ENCODE assay signal across 8 cellular contexts in genomic region chr22:39527481-39527961, GRCh38.
DNase-seq lines count a peak whose midpoint lies in the region; ATAC-seq and TF ChIP-seq lines count a peak whose summit lies in the region.

No MANE protein-coding gene starts in this region.

- peaks cover 86% of the 10 kb centered on the region for H3K4me1 Mint-ChIP-seq in central memory CD8-positive, alpha-beta T cell

- H3K9me3 Mint-ChIP-seq in central memory CD8-positive, alpha-beta T cell = no peaks in the 10 kb centered on the region

- DNase-seq in NCI-H2171 (lab: John Stamatoyannopoulos, UW) = peak; percentile 34
- DNase-seq in central memory CD8-positive, alpha-beta T cell (ENCODE audit: low spot score in 2 of 2) = no peak
- no peak for DNase-seq in NCI-H774 (lab: John Stamatoyannopoulos, UW)
- no peak for DNase-seq in stimulated activated CD4-positive, alpha-beta T cell treated with anti-CD3 and anti-CD28 coated beads, Interleukin-2, amount 100 ng/mL, for 24 hours

- peak overlapping the region; percentile 98 for H3K4me3 Mint-ChIP-seq in central memory CD8-positive, alpha-beta T cell

- peak overlapping the region; percentile 94 for H3K27ac ChIP-seq in neutrophil

- no peaks in the 10 kb centered on the region for H3K27me3 Mint-ChIP-seq in central memory CD8-positive, alpha-beta T cell

- ATAC-seq in central memory CD8-positive, alpha-beta T cell (replicated peaks; ENCODE audit: extremely low read depth, poor library complexity, severe bottlenecking) = no peak
- ATAC-seq in GM18868 (IDR thresholded peaks at IDR 0.05; ENCODE audit: unreplicated experiment) (no peak), GM21737 (IDR thresholded peaks at IDR 0.05; ENCODE audit: unreplicated experiment) (no peak)

- TF ChIP-seq CTCF in neutrophil (IDR thresholded peaks at IDR 0.05) = no peak

- H3K4me3 ChIP-seq in neutrophil (ENCODE audit: low read depth in 1 of 2, low read length in 1 of 2) = peak overlapping the region; percentile 19 to 51

- peak overlapping the region; percentile 85 for H3K27ac Mint-ChIP-seq in central memory CD8-positive, alpha-beta T cell (ENCODE audit: low read depth)

- peaks cover 54% of the 10 kb centered on the region for H3K36me3 Mint-ChIP-seq in central memory CD8-positive, alpha-beta T cell (ENCODE audit: insufficient read depth)

- H3K36me3 ChIP-seq in neutrophil = peaks cover 55% of the 10 kb centered on the region

- TF ChIP-seq POLR2A in GM10847 (IDR thresholded peaks at IDR 0.05; ENCODE audit: extremely low read depth, insufficient read length) = peak; percentile 13

- H3K4me1 ChIP-seq in neutrophil (ENCODE audit: control insufficient read depth in 1 of 2, insufficient read depth in 1 of 2, low read depth in 1 of 2, low read length in 1 of 2) = peaks cover 95% of the 10 kb centered on the region in 2 experiments

- H3K9me3 ChIP-seq in neutrophil = no peaks in the 10 kb centered on the region

- no peaks in the 10 kb centered on the region for H3K27me3 ChIP-seq in neutrophil
